8 cellular contexts compared by ENCODE assay signal in genomic region chr3:86702381-86702958, GRCh38.
A peak's percentile ranks its signal among the peaks of the same experiment; 100 is the strongest.
DNase-seq lines count a peak whose midpoint lies in the region; ATAC-seq, FAIRE-seq and TF ChIP-seq lines count a peak whose summit lies in the region.

No MANE protein-coding gene starts in this region.

- FAIRE-seq in D721Med (lab: Jason Lieb, UNC) (peak; percentile 38), HTR-8/SVneo (lab: Jason Lieb, UNC) (no peak)

- ATAC-seq in activated B cell treated with CpG ODN at 0.5 μM for 24 hours (ENCODE audit: low read depth) (no peak), lower lobe of right lung (no peak), gastrocnemius medialis (no peak)
- ATAC-seq in naive thymus-derived CD8-positive, alpha-beta T cell: no peak

- no peaks in the 10 kb centered on the region for H3K36me3 Mint-ChIP-seq in activated B cell treated with CpG ODN at 0.5 μM for 24 hours (ENCODE audit: low read depth)
- H3K36me3 Mint-ChIP-seq in naive thymus-derived CD8-positive, alpha-beta T cell: no peaks in the 10 kb centered on the region

- H3K4me3 Mint-ChIP-seq in activated B cell treated with CpG ODN at 0.5 μM for 24 hours: no peak overlapping the region
- H3K4me3 Mint-ChIP-seq in naive thymus-derived CD8-positive, alpha-beta T cell: no peak overlapping the region

- DNase-seq in D721Med (ENCODE audit: insufficient read length, low spot score) (no peak), HTR-8/SVneo (ENCODE audit: insufficient read length, low spot score) (peak; percentile 4), activated B cell treated with CpG ODN at 0.5 μM for 24 hours (no peak), lower lobe of right lung (no peak), globus pallidus (ENCODE audit: low spot score) (no peak), gastrocnemius medialis (no peak)
- DNase-seq in effector memory CD4-positive, alpha-beta T cell: no peak
- no peak for DNase-seq in naive thymus-derived CD8-positive, alpha-beta T cell

- TF ChIP-seq CTCF in D721Med (IDR thresholded peaks at IDR 0.05; ENCODE audit: insufficient read depth, missing control alignments) (peak; percentile 47), activated B cell treated with CpG ODN at 0.5 μM for 24 hours (IDR thresholded peaks at IDR 0.05) (peak; percentile 25), lower lobe of right lung (IDR thresholded peaks at IDR 0.05) (peak; percentile 33), gastrocnemius medialis (IDR thresholded peaks at IDR 0.05 in 4 of 5, conservative IDR thresholded peaks at IDR 0.05 in 1 of 5) (no peak)

- H3K36me3 ChIP-seq in lower lobe of right lung (no peaks in the 10 kb centered on the region), gastrocnemius medialis (no peaks in the 10 kb centered on the region)
- H3K36me3 ChIP-seq in effector memory CD4-positive, alpha-beta T cell (ENCODE audit: control insufficient read depth, insufficient read depth, low read length): no peaks in the 10 kb centered on the region

- H3K27ac ChIP-seq in lower lobe of right lung: no peak overlapping the region
- H3K27ac ChIP-seq in effector memory CD4-positive, alpha-beta T cell (ENCODE audit: insufficient read depth, low read length, poor library complexity, severe bottlenecking): no peak overlapping the region
- no peak overlapping the region for H3K27ac ChIP-seq in gastrocnemius medialis

- TF ChIP-seq POLR2A in gastrocnemius medialis (IDR thresholded peaks at IDR 0.05): no peak

- H3K9me3 Mint-ChIP-seq in activated B cell treated with CpG ODN at 0.5 μM for 24 hours: peaks cover 7% of the 10 kb centered on the region
- peaks cover 0 to 31% (median 7%) of the 10 kb centered on the region in 9 donors for H3K9me3 Mint-ChIP-seq in naive thymus-derived CD8-positive, alpha-beta T cell

- H3K9me3 ChIP-seq in lower lobe of right lung (no peaks in the 10 kb centered on the region), gastrocnemius medialis (no peaks in the 10 kb centered on the region)
- no peaks in the 10 kb centered on the region for H3K9me3 ChIP-seq in effector memory CD4-positive, alpha-beta T cell (ENCODE audit: control insufficient read depth, low read length)

- H3K4me3 ChIP-seq in lower lobe of right lung: no peak overlapping the region
- no peak overlapping the region for H3K4me3 ChIP-seq in effector memory CD4-positive, alpha-beta T cell (ENCODE audit: insufficient read depth, low read depth, low read length, poor library complexity, severe bottlenecking)
- no peak overlapping the region for H3K4me3 ChIP-seq in gastrocnemius medialis

- H3K4me1 Mint-ChIP-seq in activated B cell treated with CpG ODN at 0.5 μM for 24 hours: no peaks in the 10 kb centered on the region
- H3K4me1 Mint-ChIP-seq in naive thymus-derived CD8-positive, alpha-beta T cell: no peaks in the 10 kb centered on the region

- intact Hi-C loops in activated B cell treated with CpG ODN at 0.5 μM for 24 hours (cut with micrococcal nuclease) (loop anchor here (1.0 kb wide), 1 partner anchor 466 kb away; no protein-coding TSS in a partner anchor), lower lobe of right lung (cut with DNase I) (no loop called here), gastrocnemius medialis (cut with DNase I; ENCODE audit: low total_unique reads) (no loop called here)

- POLR2A ChIA-PET in activated B cell treated with CpG ODN at 0.5 μM for 24 hours (lab: Charles Lee): no interaction called here
- POLR2A ChIA-PET in naive thymus-derived CD8-positive, alpha-beta T cell (lab: Charles Lee): no interaction called here

- no peaks in the 10 kb centered on the region for H3K4me1 ChIP-seq in lower lobe of right lung
- H3K4me1 ChIP-seq in effector memory CD4-positive, alpha-beta T cell (ENCODE audit: control insufficient read depth, insufficient read depth, low read length, poor library complexity, severe bottlenecking): no peaks in the 10 kb centered on the region
- no peaks in the 10 kb centered on the region for H3K4me1 ChIP-seq in gastrocnemius medialis

- H3K27ac Mint-ChIP-seq in activated B cell treated with CpG ODN at 0.5 μM for 24 hours: no peak overlapping the region
- no peak overlapping the region for H3K27ac Mint-ChIP-seq in naive thymus-derived CD8-positive, alpha-beta T cell

- in situ Hi-C loops in gastrocnemius medialis (cut with MboI; ENCODE audit: low sequenced_read_pairs in 4 of 4): no loop called here

- CTCF ChIA-PET in activated B cell treated with CpG ODN at 0.5 μM for 24 hours (lab: Charles Lee): interaction anchor here (0.9 to 1.3 kb wide), 2 partner anchors 14 to 30 kb away, joined by 3 to 4 read pairs; no protein-coding TSS in a partner anchor

- no peaks in the 10 kb centered on the region for H3K27me3 ChIP-seq in lower lobe of right lung (ENCODE audit: low read depth)
- no peaks in the 10 kb centered on the region for H3K27me3 ChIP-seq in effector memory CD4-positive, alpha-beta T cell (replicated peaks; ENCODE audit: control insufficient read depth, insufficient read depth, low read length, poor library complexity, severe bottlenecking)
- H3K27me3 ChIP-seq in gastrocnemius medialis: no peaks in the 10 kb centered on the region

- no peaks in the 10 kb centered on the region for H3K27me3 Mint-ChIP-seq in activated B cell treated with CpG ODN at 0.5 μM for 24 hours
- H3K27me3 Mint-ChIP-seq in naive thymus-derived CD8-positive, alpha-beta T cell: no peaks in the 10 kb centered on the region

Comparison
In these comparisons a context has a peak if more than half of its experiments do, and no peak if none do; other contexts are left out.
1. CTCF ChIP-seq: peak in D721Med (single experiment), activated B cell treated with CpG ODN at 0.5 μM for 24 hours (single experiment) and lower lobe of right lung (single experiment); none in gastrocnemius medialis (0 of 5).